Comparison of ENCODE assay signal across 24 cellular contexts in the genomic region with DNA sequence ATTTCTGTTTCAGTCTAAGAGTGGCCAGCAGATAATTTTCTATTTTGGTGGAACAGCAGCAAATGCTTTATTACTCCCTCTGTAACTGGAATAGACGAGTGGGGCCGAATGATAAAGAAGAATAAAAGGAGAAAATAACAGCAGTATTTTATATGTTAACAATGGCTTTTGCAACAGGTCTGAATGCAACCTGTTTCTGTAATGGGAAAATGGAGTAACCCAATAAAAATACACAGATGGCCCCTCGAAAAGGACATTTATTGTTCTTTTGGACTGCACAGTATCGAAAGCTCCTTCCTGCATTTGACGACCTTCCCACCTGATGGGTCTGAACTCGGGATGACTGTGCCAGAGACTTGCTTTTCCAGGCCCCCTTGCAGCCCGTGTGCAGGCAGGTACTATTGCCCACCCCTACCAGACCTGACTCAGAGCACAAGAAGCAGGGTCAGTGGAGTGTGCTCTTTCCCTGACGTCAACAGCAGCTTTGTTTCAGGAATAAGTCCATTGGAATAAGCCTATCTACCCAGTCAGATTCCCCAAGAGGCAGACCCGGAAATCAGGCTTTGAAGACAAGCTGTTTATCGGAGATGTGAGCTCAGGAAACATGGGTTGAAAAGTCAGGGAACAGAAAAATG.
"Had no signal": no experiment of that assay in that cellular context is flagged by ENCODE, and none has a peak within 500 bp of the region (broad histone marks: within the 10 kb centered on the region; RNA-seq: fewer than 3 reads in every experiment).

No MANE protein-coding gene starts in this region.

- FAIRE-seq: colon, endothelial cell of umbilical vein had no signal

- H3K9ac ChIP-seq: parathyroid adenoma had no signal

- DNase-seq: effector CD4-positive, alpha-beta T cell; endodermal cell; erythroblast; foreskin melanocyte; head of caudate nucleus; left lung; lower lobe of right lung; occipital lobe; retina; spleen; stimulated activated CD4-positive, alpha-beta T cell treated with anti-CD3 and anti-CD28 coated beads, Interleukin-15, amount 100 ng/mL, for 24 hours; stimulated activated CD4-positive, alpha-beta T cell treated with anti-CD3 and anti-CD28 coated beads, Interleukin-1b, Interleukin-23, amount 100 ng/mL, for 48 hours; stimulated activated CD4-positive, alpha-beta T cell treated with anti-CD3 and anti-CD28 coated beads, Interleukin-4, amount 100 ng/mL, for 24 hours; tibial artery; upper lobe of right lung had no signal

- H3K4me3 ChIP-seq: hepatocyte, left lung, lower lobe of right lung, prostate gland, spleen, tibial artery, upper lobe of right lung, vagina had no signal

- H3K27me3 ChIP-seq: hepatocyte, left lung, upper lobe of right lung, vagina had no signal

- H2AFZ ChIP-seq: hepatocyte had no signal

- H3K36me3 ChIP-seq: left lung, lower lobe of right lung, prostate gland, spleen, tibial artery, upper lobe of right lung, vagina had no signal

- H3K4me1 ChIP-seq: left lung, lower lobe of right lung, prostate gland, spleen, tibial artery, upper lobe of right lung, vagina had no signal

- H3K79me2 ChIP-seq: hepatocyte, parathyroid adenoma had no signal

- ATAC-seq: left lung; lower lobe of right lung; natural killer cell treated with Interleukin-12 subunit alpha and Interleukin-12 subunit beta and Interleukin-15 and Interleukin-18, amount 100 ng/mL, for 72 hours; sciatic nerve; stimulated activated memory B cell treated with anti-CD40 and anti-IgM and Interleukin-4, amounts not matched to agents 10 μg/mL and 1 μg/mL and 100 μg/mL, for 72 hours; upper lobe of right lung had no signal

- H3K9me3 ChIP-seq: prostate gland, upper lobe of right lung had no signal

- H3K4me2 ChIP-seq: hepatocyte had no signal

- H3K27ac ChIP-seq: hepatocyte, left lung, lower lobe of right lung, prostate gland, spleen, tibial artery, upper lobe of right lung, vagina had no signal
